22 cellular contexts compared by ENCODE assay signal in the genomic region with DNA sequence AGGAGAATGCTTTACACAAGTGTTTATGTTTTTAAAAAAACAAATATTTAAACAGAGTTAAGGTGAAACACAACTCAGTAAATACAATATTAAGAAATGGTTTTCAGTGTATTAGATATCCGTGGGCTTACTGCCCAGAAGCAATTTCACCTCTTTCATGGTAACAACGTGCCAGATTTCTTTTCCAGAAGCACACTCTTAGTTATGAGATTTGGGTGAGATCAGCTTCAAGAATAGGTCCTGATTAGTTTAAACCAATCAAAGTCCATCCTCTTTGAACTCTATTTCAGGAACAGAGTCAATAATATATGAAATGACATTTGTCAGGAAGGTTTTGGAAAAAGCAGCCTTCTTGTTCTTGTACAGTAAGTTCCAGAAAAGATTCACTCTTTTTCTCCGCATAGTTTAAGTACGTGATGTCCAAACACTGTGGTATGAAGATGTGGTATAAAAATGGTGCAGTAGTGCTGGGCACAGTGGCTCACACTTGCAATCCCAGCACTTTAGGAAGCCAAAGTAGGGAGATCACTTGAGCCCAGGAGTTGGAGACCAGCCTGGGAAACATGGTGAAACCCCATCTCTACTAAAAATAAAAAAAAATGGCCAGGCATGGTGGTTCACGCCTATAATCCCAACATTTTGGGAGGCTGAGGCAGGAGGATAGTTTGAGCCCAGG. TPM values are rescaled to one million over a fixed set of nuclear protein-coding genes. Genes with fewer than 3 reads are reported as not detected.
DNase-seq lines count a peak whose midpoint lies in the region; ATAC-seq, FAIRE-seq and TF ChIP-seq lines count a peak whose summit lies in the region.
"Had no signal": no experiment of that assay in that cellular context is flagged by ENCODE, and none has a peak within 500 bp of the region (broad histone marks: within the 10 kb centered on the region; RNA-seq: fewer than 3 reads in every experiment).

No MANE protein-coding gene starts in this region.

- H3K27ac Mint-ChIP-seq in effector memory CD8-positive, alpha-beta T cell: peak overlapping the region; percentile 29 to 90

- TF ChIP-seq CTCF in heart left ventricle (IDR thresholded peaks at IDR 0.05) (no peak), HepG2 (CRISPR knock-in tag; IDR thresholded peaks at IDR 0.05) (no peak)

- H3K4me3 Mint-ChIP-seq in effector memory CD8-positive, alpha-beta T cell: peak overlapping the region in 1 of 2 donors; percentile 49
- H3K4me3 Mint-ChIP-seq: activated naive CD8-positive, alpha-beta T cell; brain; stimulated activated naive CD8-positive, alpha-beta T cell treated with anti-CD3 and anti-CD28 coated beads, Interleukin-15, amount 100 ng/mL, for 72 hours had no signal

- TF ChIP-seq POLR2A in heart left ventricle (IDR thresholded peaks at IDR 0.05): no peak
- TF ChIP-seq POLR2A in HepG2 (IDR thresholded peaks at IDR 0.05; ENCODE audit: insufficient read depth in 1 of 2, low read depth in 2 of 2, low read length in 2 of 2): no peak

- H3K36me3 ChIP-seq in heart left ventricle: peaks cover 0 to 4% (median 0%) of the 10 kb centered on the region in 9 donors
- peaks cover 2 to 3% of the 10 kb centered on the region in 2 experiments; a peak in 2 of 5 replicates for H3K36me3 ChIP-seq in HepG2 (replicated peaks in 1 of 2; ENCODE audit: control insufficient read depth in 1 of 2, insufficient read depth in 2 of 2, low read length in 2 of 2)
- H3K36me3 ChIP-seq: ovary had no signal

- POLR2A ChIA-PET in HepG2 (lab: Yijun Ruan, JAX): no interaction called here

- H3K27me3 Mint-ChIP-seq in effector memory CD8-positive, alpha-beta T cell: no peaks in the 10 kb centered on the region
- H3K27me3 Mint-ChIP-seq: activated naive CD8-positive, alpha-beta T cell; brain; stimulated activated naive CD8-positive, alpha-beta T cell treated with anti-CD3 and anti-CD28 coated beads, Interleukin-15, amount 100 ng/mL, for 72 hours had no signal

- peak in 3 of 4 donors; percentile 53 to 72 (median 62) for ATAC-seq in heart left ventricle
- ATAC-seq in effector memory CD8-positive, alpha-beta T cell (replicated peaks): no peak
- peak; percentile 28 for ATAC-seq in HepG2
- ATAC-seq in GM21576 (IDR thresholded peaks at IDR 0.05; ENCODE audit: unreplicated experiment): no peak
- ATAC-seq: stimulated activated naive CD8-positive, alpha-beta T cell treated with anti-CD3 and anti-CD28 coated beads, Interleukin-15, amount 100 ng/mL, for 72 hours had no signal

- BruUV-seq in HepG2 (replicated peaks; lab: Mats Ljungman, UMichigan): no TSS peak

- in situ Hi-C loops in HepG2 (cut with HindIII; ENCODE audit: extremely low pct_ligation_motif_present, low pct_unique_long_range_greater_than_20kb): no loop called here

- FAIRE-seq in HepG2 (lab: Jason Lieb, UNC): no peak

- H3K4me3 ChIP-seq in heart left ventricle: no peak overlapping the region
- no peak overlapping the region for H3K4me3 ChIP-seq in HepG2 (replicated peaks in 1 of 3; ENCODE audit: insufficient read depth in 1 of 3, low read depth in 2 of 3, low read length in 3 of 3)
- H3K4me3 ChIP-seq: lung, ovary, skin epidermis had no signal

- intact Hi-C loops in heart left ventricle (cut with DNase I): no loop called here
- intact Hi-C loops in cardiac septum (cut with DNase I): no loop called here
- intact Hi-C loops in HepG2 (cut with micrococcal nuclease; ENCODE audit: unreplicated experiment): no loop called here

- H3K27me3 ChIP-seq in heart left ventricle (no peaks in the 10 kb centered on the region), HepG2 (ENCODE audit: control insufficient read depth in 1 of 2, insufficient read depth in 2 of 2, low read length in 2 of 2) (no peaks in the 10 kb centered on the region)
- H3K27me3 ChIP-seq: ovary had no signal

- H3K4me1 Mint-ChIP-seq in effector memory CD8-positive, alpha-beta T cell (ENCODE audit: low read depth in 2 of 2): peaks cover 48 to 69% of the 10 kb centered on the region in 2 donors

- peaks cover 36% of the 10 kb centered on the region for H3K36me3 Mint-ChIP-seq in effector memory CD8-positive, alpha-beta T cell (ENCODE audit: insufficient read depth)
- H3K36me3 Mint-ChIP-seq: activated naive CD8-positive, alpha-beta T cell had no signal

- no peak for TF ChIP-seq RAD21 in HepG2 (CRISPR knock-in tag; IDR thresholded peaks at IDR 0.05)

- H3K27ac ChIP-seq in heart left ventricle (peak overlapping the region in 11 of 12 donors; percentile 8 to 82 (median 50)), HepG2 (ENCODE audit: extremely low read length, insufficient read depth, low read length) (peak overlapping the region; percentile 17)
- H3K27ac ChIP-seq: epithelial cell of prostate, ovary, skin epidermis had no signal

- DNase-seq in heart left ventricle: no peak
- DNase-seq in cardiac septum (ENCODE audit: low spot score): no peak
- no peak for DNase-seq in effector memory CD8-positive, alpha-beta T cell
- DNase-seq in HepG2 (ENCODE audit: low spot score): peak; percentile 29
- no peak for DNase-seq in DMS79 (lab: John Stamatoyannopoulos, UW)
- DNase-seq in HT-29 (ENCODE audit: low spot score): no peak
- DNase-seq in SHP77 treated with DMSO at 0.1 percent for 48 hours (lab: John Stamatoyannopoulos, UW): no peak
- DNase-seq: ACHN; activated CD4-positive, CD25-positive, alpha-beta regulatory T cell treated with anti-CD3 and anti-CD28 coated beads, Interleukin-2, amount 50 U/mL, for 72 hours; C1 segment of cervical spinal cord; IMR-90; NCI-H1417 treated with DMSO at 0.1 percent for 48 hours; NCI-H526 treated with DMSO at 0.1 percent for 48 hours; ovary; stimulated activated naive CD8-positive, alpha-beta T cell treated with anti-CD3 and anti-CD28 coated beads, Interleukin-15, amount 100 ng/mL, for 72 hours; T1000 had no signal

- H2AFZ ChIP-seq in HepG2 (ENCODE audit: low read length): no peak overlapping the region

- TF ChIP-seq EP300 in HepG2 (IDR thresholded peaks at IDR 0.05; ENCODE audit: low read depth in 2 of 2, low read length in 2 of 2) (no peak), HepG2 (CRISPR knock-in tag; IDR thresholded peaks at IDR 0.05; ENCODE audit: borderline replicate concordance) (no peak)

- CTCF ChIA-PET in HepG2 (lab: Yijun Ruan, JAX; ENCODE audit: low intra/inter-chr PET ratio, low total read pairs): no interaction called here

- H3K9me3 Mint-ChIP-seq in effector memory CD8-positive, alpha-beta T cell: no peaks in the 10 kb centered on the region
- H3K9me3 Mint-ChIP-seq: stimulated activated naive CD8-positive, alpha-beta T cell treated with anti-CD3 and anti-CD28 coated beads, Interleukin-15, amount 100 ng/mL, for 72 hours had no signal

- H3K9ac ChIP-seq in HepG2 (ENCODE audit: insufficient read depth, low read depth, low read length): no peak overlapping the region

- H3K4me1 ChIP-seq in heart left ventricle: peaks cover 0 to 52% (median 31%) of the 10 kb centered on the region in 12 donors
- H3K4me1 ChIP-seq in HepG2 (ENCODE audit: insufficient read depth, low read length): peaks cover 83% of the 10 kb centered on the region

- peaks cover 97% of the 10 kb centered on the region for H3K79me2 ChIP-seq in HepG2 (ENCODE audit: insufficient read depth, low read length)

- H3K4me2 ChIP-seq in HepG2 (ENCODE audit: low read depth, low read length): peak overlapping the region; percentile 6

- H3K9me3 ChIP-seq in heart left ventricle (no peaks in the 10 kb centered on the region), HepG2 (ENCODE audit: low read length) (no peaks in the 10 kb centered on the region)
- H3K9me3 ChIP-seq: ovary had no signal

- peaks cover 54% of the 10 kb centered on the region for H4K20me1 ChIP-seq in HepG2 (ENCODE audit: insufficient read depth, low read length)

- 52 to 57% (median 57%) methylated on average over 5 of the region's 5 CpGs for WGBS in heart left ventricle, 4 donors
- 68% methylated on average over 5 of the region's 5 CpGs for WGBS in HepG2 (ENCODE audit: low lambda C conversion rate)

TF ChIP-seq in HepG2, 621 proteins besides CTCF, POLR2A, EP300 and RAD21 (continues in another document):
- no peak for TF ChIP-seq ZSCAN22 (CRISPR knock-in tag; IDR thresholded peaks at IDR 0.05)
- TF ChIP-seq ARNT (IDR thresholded peaks at IDR 0.05): no peak

RNA-seq across cellular contexts. Expression of a gene that starts 14.7 kb away (rescaled TPM):
- total RNA-seq in heart left ventricle (10 to 100 TPM; 48.5 to 82.8 (median 61.9) TPM), cardiac septum (73.2 TPM), HepG2 (2016; rRNA removed; fragmentation: Illumina TruSeq; extraction: Trizol) (100 and 155 TPM in 2 replicates)
- polyA plus RNA-seq in heart left ventricle (10 to 100 TPM; 33.3 to 46.2 TPM), HepG2 (2011; rRNA removed) (79.9 and 99.2 TPM in 2 replicates)
- 43.5 and 56.3 TPM in 2 replicates for total RNA-seq in HepG2 (2016; cell fraction: cytosol; rRNA removed; fragmentation: Illumina TruSeq; extraction: Trizol; ENCODE audit: low read depth)
- total RNA-seq in HepG2 (2016; cell fraction: insoluble cytoplasmic fraction; rRNA removed; fragmentation: Illumina TruSeq; extraction: Trizol): 93.9 and 148 TPM in 2 replicates
- total RNA-seq in HepG2 (2016; cell fraction: membrane; rRNA removed; fragmentation: Illumina TruSeq; extraction: Trizol): 37.1 and 44.6 TPM in 2 replicates
- total RNA-seq in HepG2 (2016; cell fraction: nucleus; rRNA removed; fragmentation: Illumina TruSeq; extraction: Trizol): 155 and 174 TPM in 2 replicates
- 38.9 and 63.9 TPM in 2 replicates for polyA plus RNA-seq in HepG2 (2011; cell fraction: cytosol; rRNA removed)
- polyA plus RNA-seq in HepG2 (2011; cell fraction: nucleus; rRNA removed): 110 and 113 TPM in 2 replicates
- polyA plus RNA-seq in HepG2 (2012): 88.4 and 89.7 TPM in 2 replicates
- polyA plus RNA-seq in HepG2 (2016; cell fraction: cytosol; fragmentation: Illumina TruSeq; extraction: Trizol; ENCODE audit: low read depth): 4.3 and 5.9 TPM in 2 replicates
- 126 and 130 TPM in 2 replicates for polyA plus RNA-seq in HepG2 (2016; cell fraction: insoluble cytoplasmic fraction; fragmentation: Illumina TruSeq; extraction: Trizol; ENCODE audit: low read depth)
- polyA plus RNA-seq in HepG2 (2016; cell fraction: membrane; fragmentation: Illumina TruSeq; extraction: Trizol; ENCODE audit: low read depth): 13.7 and 17.5 TPM in 2 replicates
- polyA plus RNA-seq in HepG2 (2016; cell fraction: nucleus; fragmentation: Illumina TruSeq; extraction: Trizol; ENCODE audit: insufficient read depth, low read depth): 191 and 219 TPM in 2 replicates
- 132 and 183 TPM in 2 replicates for polyA minus RNA-seq in HepG2 (2011; rRNA and poly(A)+ RNA removed; ENCODE audit: low replicate concordance)
- polyA minus RNA-seq in HepG2 (2011; cell fraction: cytosol; rRNA and poly(A)+ RNA removed): 93.0 and 99.9 TPM in 2 replicates
- polyA minus RNA-seq in HepG2 (2011; cell fraction: nucleus; rRNA and poly(A)+ RNA removed): 468 and 469 TPM in 2 replicates
- 35.4 and 40.6 TPM in 2 replicates for total RNA-seq in HT-29 (2014; rRNA removed; shearing (Covaris generic))

Comparison
In these comparisons a context has a peak if more than half of its experiments do, and no peak if none do; other contexts are left out.
1. ATAC-seq: peak in heart left ventricle (3 of 4) and HepG2 (single experiment); none in effector memory CD8-positive, alpha-beta T cell (single experiment) and GM21576 (single experiment).